Comparison of ENCODE assay signal across 5 cellular contexts in genomic region chr10:27276581-27276980, GRCh38.
A peak's percentile ranks its signal among the peaks of the same experiment; 100 is the strongest.
TF ChIP-seq lines count a peak whose summit lies in the region.

No MANE protein-coding gene starts in this region.

TF ChIP-seq in SK-N-SH treated with all-trans-retinoic acid at 6 μM for 48 hours, 23 proteins besides CTCF, POLR2A, EP300 and RAD21:
- peak; percentile 81 for TF ChIP-seq ZNF8 (CRISPR knock-in tag; IDR thresholded peaks at IDR 0.05)
- no peak for TF ChIP-seq OSR1 (CRISPR knock-in tag; IDR thresholded peaks at IDR 0.05)
TF ChIP-seq in SK-N-SH treated with all-trans-retinoic acid at 6 μM for 48 hours: peak in this region for 1.

TF ChIP-seq in SK-N-SH, 30 proteins besides CTCF, POLR2A, EP300 and RAD21 (continues in another document):
- no peak for TF ChIP-seq POLR2AphosphoS5 (IDR thresholded peaks at IDR 0.05; ENCODE audit: low read depth, low read length)
- no peak for TF ChIP-seq TEAD4 (IDR thresholded peaks at IDR 0.05; ENCODE audit: borderline replicate concordance, insufficient read depth)
- no peak for TF ChIP-seq MAX (IDR thresholded peaks at IDR 0.05; ENCODE audit: low read depth)
- no peak for TF ChIP-seq FOXM1 (IDR thresholded peaks at IDR 0.05; ENCODE audit: low read depth)
- no peak for TF ChIP-seq JUND (IDR thresholded peaks at IDR 0.05)
- TF ChIP-seq MEF2A (IDR thresholded peaks at IDR 0.05; ENCODE audit: borderline replicate concordance, low read depth), result no peak
- TF ChIP-seq ELF1 (IDR thresholded peaks at IDR 0.05), result no peak
- no peak for TF ChIP-seq GABPA (IDR thresholded peaks at IDR 0.05; ENCODE audit: low read depth)
- TF ChIP-seq, protein P1, sequence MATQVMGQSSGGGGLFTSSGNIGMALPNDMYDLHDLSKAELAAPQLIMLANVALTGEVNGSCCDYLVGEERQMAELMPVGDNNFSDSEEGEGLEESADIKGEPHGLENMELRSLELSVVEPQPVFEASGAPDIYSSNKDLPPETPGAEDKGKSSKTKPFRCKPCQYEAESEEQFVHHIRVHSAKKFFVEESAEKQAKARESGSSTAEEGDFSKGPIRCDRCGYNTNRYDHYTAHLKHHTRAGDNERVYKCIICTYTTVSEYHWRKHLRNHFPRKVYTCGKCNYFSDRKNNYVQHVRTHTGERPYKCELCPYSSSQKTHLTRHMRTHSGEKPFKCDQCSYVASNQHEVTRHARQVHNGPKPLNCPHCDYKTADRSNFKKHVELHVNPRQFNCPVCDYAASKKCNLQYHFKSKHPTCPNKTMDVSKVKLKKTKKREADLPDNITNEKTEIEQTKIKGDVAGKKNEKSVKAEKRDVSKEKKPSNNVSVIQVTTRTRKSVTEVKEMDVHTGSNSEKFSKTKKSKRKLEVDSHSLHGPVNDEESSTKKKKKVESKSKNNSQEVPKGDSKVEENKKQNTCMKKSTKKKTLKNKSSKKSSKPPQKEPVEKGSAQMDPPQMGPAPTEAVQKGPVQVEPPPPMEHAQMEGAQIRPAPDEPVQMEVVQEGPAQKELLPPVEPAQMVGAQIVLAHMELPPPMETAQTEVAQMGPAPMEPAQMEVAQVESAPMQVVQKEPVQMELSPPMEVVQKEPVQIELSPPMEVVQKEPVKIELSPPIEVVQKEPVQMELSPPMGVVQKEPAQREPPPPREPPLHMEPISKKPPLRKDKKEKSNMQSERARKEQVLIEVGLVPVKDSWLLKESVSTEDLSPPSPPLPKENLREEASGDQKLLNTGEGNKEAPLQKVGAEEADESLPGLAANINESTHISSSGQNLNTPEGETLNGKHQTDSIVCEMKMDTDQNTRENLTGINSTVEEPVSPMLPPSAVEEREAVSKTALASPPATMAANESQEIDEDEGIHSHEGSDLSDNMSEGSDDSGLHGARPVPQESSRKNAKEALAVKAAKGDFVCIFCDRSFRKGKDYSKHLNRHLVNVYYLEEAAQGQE (IDR thresholded peaks at IDR 0.05; ENCODE audit: low read depth, low read length), result no peak
- no peak for TF ChIP-seq PBX3 (IDR thresholded peaks at IDR 0.05)
- TF ChIP-seq FOSL2 (IDR thresholded peaks at IDR 0.05; ENCODE audit: borderline replicate concordance, low read depth), result no peak

TF ChIP-seq in HEK293, 187 proteins besides CTCF, POLR2A, EP300 and RAD21:
- TF ChIP-seq ZNF146 (tag by site-specific recombination; IDR thresholded peaks at IDR 0.05) (peak; percentile 91), YY2 (tag by site-specific recombination; IDR thresholded peaks at IDR 0.05) (no peak)
- TF ChIP-seq, protein P2, sequence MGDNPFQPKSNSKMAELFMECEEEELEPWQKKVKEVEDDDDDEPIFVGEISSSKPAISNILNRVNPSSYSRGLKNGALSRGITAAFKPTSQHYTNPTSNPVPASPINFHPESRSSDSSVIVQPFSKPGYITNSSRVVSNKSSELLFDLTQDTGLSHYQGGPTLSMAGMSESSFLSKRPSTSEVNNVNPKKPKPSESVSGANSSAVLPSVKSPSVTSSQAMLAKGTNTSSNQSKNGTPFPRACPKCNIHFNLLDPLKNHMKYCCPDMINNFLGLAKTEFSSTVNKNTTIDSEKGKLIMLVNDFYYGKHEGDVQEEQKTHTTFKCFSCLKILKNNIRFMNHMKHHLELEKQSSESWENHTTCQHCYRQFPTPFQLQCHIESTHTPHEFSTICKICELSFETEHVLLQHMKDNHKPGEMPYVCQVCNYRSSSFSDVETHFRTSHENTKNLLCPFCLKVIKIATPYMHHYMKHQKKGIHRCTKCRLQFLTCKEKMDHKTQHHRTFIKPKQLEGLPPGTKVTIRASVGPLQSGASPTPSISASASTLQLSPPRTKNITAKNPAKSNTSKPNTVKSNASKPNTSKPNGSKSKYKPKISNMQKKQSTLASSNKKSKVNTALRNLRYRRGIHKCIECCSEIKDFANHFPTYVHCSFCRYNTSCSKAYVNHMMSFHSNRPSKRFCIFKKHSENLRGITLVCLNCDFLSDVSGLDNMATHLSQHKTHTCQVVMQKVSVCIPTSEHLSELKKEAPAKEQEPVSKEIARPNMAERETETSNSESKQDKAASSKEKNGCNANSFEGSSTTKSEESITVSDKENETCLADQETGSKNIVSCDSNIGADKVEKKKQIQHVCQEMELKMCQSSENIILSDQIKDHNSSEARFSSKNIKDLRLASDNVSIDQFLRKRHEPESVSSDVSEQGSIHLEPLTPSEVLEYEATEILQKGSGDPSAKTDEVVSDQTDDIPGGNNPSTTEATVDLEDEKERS (tag by site-specific recombination; IDR thresholded peaks at IDR 0.05), result 0 out of 2 replicates have a peak, but pooled peaks have one; percentile 47

TF ChIP-seq in K562, 482 proteins besides CTCF, POLR2A, EP300 and RAD21:
- TF ChIP-seq HEY1 (CRISPR knock-in tag; IDR thresholded peaks at IDR 0.05; ENCODE audit: borderline replicate concordance) (no peak), KDM1A (IDR thresholded peaks at IDR 0.05) (0 out of 4 replicates have a peak, but pooled peaks of 1 of the 2 experiments have one; percentile 21), RBM25 (IDR thresholded peaks at IDR 0.05; ENCODE audit: low read depth, low read length, severe bottlenecking) (peak; percentile 67), PCBP1 (IDR thresholded peaks at IDR 0.05; ENCODE audit: low read depth, low read length, poor library complexity, severe bottlenecking) (no peak), PHTF2 (CRISPR knock-in tag; IDR thresholded peaks at IDR 0.05) (no peak), BCOR (IDR thresholded peaks at IDR 0.05) (0 out of 2 replicates have a peak, but pooled peaks have one; percentile 29), ZNF146 (CRISPR knock-in tag; IDR thresholded peaks at IDR 0.05; ENCODE audit: unreplicated experiment) (peak; percentile 90), ZNF311 (CRISPR knock-in tag; IDR thresholded peaks at IDR 0.05) (no peak), HMG20B (CRISPR knock-in tag; IDR thresholded peaks at IDR 0.05) (no peak)
- TF ChIP-seq, protein P3, sequence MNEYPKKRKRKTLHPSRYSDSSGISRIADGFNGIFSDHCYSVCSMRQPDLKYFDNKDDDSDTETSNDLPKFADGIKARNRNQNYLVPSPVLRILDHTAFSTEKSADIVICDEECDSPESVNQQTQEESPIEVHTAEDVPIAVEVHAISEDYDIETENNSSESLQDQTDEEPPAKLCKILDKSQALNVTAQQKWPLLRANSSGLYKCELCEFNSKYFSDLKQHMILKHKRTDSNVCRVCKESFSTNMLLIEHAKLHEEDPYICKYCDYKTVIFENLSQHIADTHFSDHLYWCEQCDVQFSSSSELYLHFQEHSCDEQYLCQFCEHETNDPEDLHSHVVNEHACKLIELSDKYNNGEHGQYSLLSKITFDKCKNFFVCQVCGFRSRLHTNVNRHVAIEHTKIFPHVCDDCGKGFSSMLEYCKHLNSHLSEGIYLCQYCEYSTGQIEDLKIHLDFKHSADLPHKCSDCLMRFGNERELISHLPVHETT (CRISPR knock-in tag; conservative IDR thresholded peaks at IDR 0.05 in 1 of 2, IDR thresholded peaks at IDR 0.05 in 1 of 2), result no peak

TF ChIP-seq in H1, 55 proteins besides CTCF, POLR2A, EP300 and RAD21:
- TF ChIP-seq BCL11A (IDR thresholded peaks at IDR 0.05; ENCODE audit: low read depth in 2 of 2, low read length in 2 of 2), result no peak
- peak; percentile 79 for TF ChIP-seq KDM1A (IDR thresholded peaks at IDR 0.05; ENCODE audit: borderline replicate concordance, low read length)
TF ChIP-seq in H1: peak in this region for 1.
